ENCODE assay signal across 1 cellular context in genomic region chr20:62923669-62924566, GRCh38.
TF ChIP-seq lines count a peak whose summit lies in the region.

No MANE protein-coding gene starts in this region.

TF ChIP-seq in HepG2, 621 proteins besides CTCF, POLR2A, EP300 and RAD21 (continued from another document and continues in another):
- TF ChIP-seq PRDM10 (CRISPR knock-in tag; IDR thresholded peaks at IDR 0.05; ENCODE audit: low read depth) = no peak
- no peak for TF ChIP-seq ZNF30 (CRISPR knock-in tag; IDR thresholded peaks at IDR 0.05)
- TF ChIP-seq MAFG (CRISPR knock-in tag; IDR thresholded peaks at IDR 0.05) = no peak
- TF ChIP-seq ZNF354B (CRISPR knock-in tag; IDR thresholded peaks at IDR 0.05) = no peak
- TF ChIP-seq HCFC1 (IDR thresholded peaks at IDR 0.05; ENCODE audit: low read depth, low read length) = no peak
- TF ChIP-seq NFRKB (IDR thresholded peaks at IDR 0.05) = no peak
- TF ChIP-seq ZNF713 (CRISPR knock-in tag; IDR thresholded peaks at IDR 0.05) = no peak
- no peak for TF ChIP-seq SUZ12 (IDR thresholded peaks at IDR 0.05; ENCODE audit: low read depth, low read length)
- no peak for TF ChIP-seq ZNF451 (CRISPR knock-in tag; IDR thresholded peaks at IDR 0.05)
- no peak for TF ChIP-seq PREB (CRISPR knock-in tag; IDR thresholded peaks at IDR 0.05)
- TF ChIP-seq, protein P1, sequence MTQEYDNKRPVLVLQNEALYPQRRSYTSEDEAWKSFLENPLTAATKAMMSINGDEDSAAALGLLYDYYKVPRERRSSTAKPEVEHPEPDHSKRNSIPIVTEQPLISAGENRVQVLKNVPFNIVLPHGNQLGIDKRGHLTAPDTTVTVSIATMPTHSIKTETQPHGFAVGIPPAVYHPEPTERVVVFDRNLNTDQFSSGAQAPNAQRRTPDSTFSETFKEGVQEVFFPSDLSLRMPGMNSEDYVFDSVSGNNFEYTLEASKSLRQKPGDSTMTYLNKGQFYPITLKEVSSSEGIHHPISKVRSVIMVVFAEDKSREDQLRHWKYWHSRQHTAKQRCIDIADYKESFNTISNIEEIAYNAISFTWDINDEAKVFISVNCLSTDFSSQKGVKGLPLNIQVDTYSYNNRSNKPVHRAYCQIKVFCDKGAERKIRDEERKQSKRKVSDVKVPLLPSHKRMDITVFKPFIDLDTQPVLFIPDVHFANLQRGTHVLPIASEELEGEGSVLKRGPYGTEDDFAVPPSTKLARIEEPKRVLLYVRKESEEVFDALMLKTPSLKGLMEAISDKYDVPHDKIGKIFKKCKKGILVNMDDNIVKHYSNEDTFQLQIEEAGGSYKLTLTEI (CRISPR knock-in tag; conservative IDR thresholded peaks at IDR 0.05) = no peak
- TF ChIP-seq PPARG (CRISPR knock-in tag; conservative IDR thresholded peaks at IDR 0.05) = peak; percentile 73
- no peak for TF ChIP-seq HNRNPLL (IDR thresholded peaks at IDR 0.05; ENCODE audit: low read depth, low read length, poor library complexity, severe bottlenecking)
- TF ChIP-seq SPEN (CRISPR knock-in tag; IDR thresholded peaks at IDR 0.05; ENCODE audit: low read depth) = no peak
- TF ChIP-seq FOSL1 (CRISPR knock-in tag; IDR thresholded peaks at IDR 0.05; ENCODE audit: borderline replicate concordance) = no peak; the same call in 1 of the 2 replicates
- TF ChIP-seq NR2F2 (IDR thresholded peaks at IDR 0.05; ENCODE audit: borderline replicate concordance, low read depth) = peak; percentile 50
- TF ChIP-seq, protein P2, sequence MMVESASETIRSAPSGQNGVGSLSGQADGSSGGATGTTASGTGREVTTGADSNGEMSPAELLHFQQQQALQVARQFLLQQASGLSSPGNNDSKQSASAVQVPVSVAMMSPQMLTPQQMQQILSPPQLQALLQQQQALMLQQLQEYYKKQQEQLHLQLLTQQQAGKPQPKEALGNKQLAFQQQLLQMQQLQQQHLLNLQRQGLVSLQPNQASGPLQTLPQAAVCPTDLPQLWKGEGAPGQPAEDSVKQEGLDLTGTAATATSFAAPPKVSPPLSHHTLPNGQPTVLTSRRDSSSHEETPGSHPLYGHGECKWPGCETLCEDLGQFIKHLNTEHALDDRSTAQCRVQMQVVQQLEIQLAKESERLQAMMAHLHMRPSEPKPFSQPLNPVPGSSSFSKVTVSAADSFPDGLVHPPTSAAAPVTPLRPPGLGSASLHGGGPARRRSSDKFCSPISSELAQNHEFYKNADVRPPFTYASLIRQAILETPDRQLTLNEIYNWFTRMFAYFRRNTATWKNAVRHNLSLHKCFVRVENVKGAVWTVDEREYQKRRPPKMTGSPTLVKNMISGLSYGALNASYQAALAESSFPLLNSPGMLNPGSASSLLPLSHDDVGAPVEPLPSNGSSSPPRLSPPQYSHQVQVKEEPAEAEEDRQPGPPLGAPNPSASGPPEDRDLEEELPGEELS (CRISPR knock-in tag; IDR thresholded peaks at IDR 0.05) = no peak
- 0 out of 2 replicates have a peak, but pooled peaks have one; percentile 6 for TF ChIP-seq UBTF (CRISPR knock-in tag; IDR thresholded peaks at IDR 0.05)
- TF ChIP-seq, protein P3, sequence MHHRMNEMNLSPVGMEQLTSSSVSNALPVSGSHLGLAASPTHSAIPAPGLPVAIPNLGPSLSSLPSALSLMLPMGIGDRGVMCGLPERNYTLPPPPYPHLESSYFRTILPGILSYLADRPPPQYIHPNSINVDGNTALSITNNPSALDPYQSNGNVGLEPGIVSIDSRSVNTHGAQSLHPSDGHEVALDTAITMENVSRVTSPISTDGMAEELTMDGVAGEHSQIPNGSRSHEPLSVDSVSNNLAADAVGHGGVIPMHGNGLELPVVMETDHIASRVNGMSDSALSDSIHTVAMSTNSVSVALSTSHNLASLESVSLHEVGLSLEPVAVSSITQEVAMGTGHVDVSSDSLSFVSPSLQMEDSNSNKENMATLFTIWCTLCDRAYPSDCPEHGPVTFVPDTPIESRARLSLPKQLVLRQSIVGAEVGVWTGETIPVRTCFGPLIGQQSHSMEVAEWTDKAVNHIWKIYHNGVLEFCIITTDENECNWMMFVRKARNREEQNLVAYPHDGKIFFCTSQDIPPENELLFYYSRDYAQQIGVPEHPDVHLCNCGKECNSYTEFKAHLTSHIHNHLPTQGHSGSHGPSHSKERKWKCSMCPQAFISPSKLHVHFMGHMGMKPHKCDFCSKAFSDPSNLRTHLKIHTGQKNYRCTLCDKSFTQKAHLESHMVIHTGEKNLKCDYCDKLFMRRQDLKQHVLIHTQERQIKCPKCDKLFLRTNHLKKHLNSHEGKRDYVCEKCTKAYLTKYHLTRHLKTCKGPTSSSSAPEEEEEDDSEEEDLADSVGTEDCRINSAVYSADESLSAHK (CRISPR knock-in tag; IDR thresholded peaks at IDR 0.05; ENCODE audit: borderline replicate concordance) = no peak
- no peak for TF ChIP-seq ZNF557 (CRISPR knock-in tag; IDR thresholded peaks at IDR 0.05)
- TF ChIP-seq, protein P4, sequence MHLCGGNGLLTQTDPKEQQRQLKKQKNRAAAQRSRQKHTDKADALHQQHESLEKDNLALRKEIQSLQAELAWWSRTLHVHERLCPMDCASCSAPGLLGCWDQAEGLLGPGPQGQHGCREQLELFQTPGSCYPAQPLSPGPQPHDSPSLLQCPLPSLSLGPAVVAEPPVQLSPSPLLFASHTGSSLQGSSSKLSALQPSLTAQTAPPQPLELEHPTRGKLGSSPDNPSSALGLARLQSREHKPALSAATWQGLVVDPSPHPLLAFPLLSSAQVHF (CRISPR knock-in tag; IDR thresholded peaks at IDR 0.05) = no peak
- TF ChIP-seq NBN (conservative IDR thresholded peaks at IDR 0.05) = no peak
- peak; percentile 80 for TF ChIP-seq NCOA2 (CRISPR knock-in tag; IDR thresholded peaks at IDR 0.05)
- no peak for TF ChIP-seq RBM22 (optimal IDR thresholded peaks at IDR 0.05; ENCODE audit: low read length)
- no peak for TF ChIP-seq ZNF180 (CRISPR knock-in tag; IDR thresholded peaks at IDR 0.05; ENCODE audit: borderline replicate concordance, low read depth)
- TF ChIP-seq ATF1 (CRISPR knock-in tag; IDR thresholded peaks at IDR 0.05) = peak; percentile 43; the same call in 1 of the 2 replicates
- no peak for TF ChIP-seq ZFP36 (IDR thresholded peaks at IDR 0.05; ENCODE audit: borderline replicate concordance, low read depth, low read length, partially characterized antibody)
- no peak for TF ChIP-seq HNRNPH1 (optimal IDR thresholded peaks at IDR 0.05; ENCODE audit: low read depth, low read length)
- TF ChIP-seq, protein P5, sequence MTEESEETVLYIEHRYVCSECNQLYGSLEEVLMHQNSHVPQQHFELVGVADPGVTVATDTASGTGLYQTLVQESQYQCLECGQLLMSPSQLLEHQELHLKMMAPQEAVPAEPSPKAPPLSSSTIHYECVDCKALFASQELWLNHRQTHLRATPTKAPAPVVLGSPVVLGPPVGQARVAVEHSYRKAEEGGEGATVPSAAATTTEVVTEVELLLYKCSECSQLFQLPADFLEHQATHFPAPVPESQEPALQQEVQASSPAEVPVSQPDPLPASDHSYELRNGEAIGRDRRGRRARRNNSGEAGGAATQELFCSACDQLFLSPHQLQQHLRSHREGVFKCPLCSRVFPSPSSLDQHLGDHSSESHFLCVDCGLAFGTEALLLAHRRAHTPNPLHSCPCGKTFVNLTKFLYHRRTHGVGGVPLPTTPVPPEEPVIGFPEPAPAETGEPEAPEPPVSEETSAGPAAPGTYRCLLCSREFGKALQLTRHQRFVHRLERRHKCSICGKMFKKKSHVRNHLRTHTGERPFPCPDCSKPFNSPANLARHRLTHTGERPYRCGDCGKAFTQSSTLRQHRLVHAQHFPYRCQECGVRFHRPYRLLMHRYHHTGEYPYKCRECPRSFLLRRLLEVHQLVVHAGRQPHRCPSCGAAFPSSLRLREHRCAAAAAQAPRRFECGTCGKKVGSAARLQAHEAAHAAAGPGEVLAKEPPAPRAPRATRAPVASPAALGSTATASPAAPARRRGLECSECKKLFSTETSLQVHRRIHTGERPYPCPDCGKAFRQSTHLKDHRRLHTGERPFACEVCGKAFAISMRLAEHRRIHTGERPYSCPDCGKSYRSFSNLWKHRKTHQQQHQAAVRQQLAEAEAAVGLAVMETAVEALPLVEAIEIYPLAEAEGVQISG (CRISPR knock-in tag; IDR thresholded peaks at IDR 0.05) = no peak; the same call in 1 of the 2 replicates
- TF ChIP-seq PHB2 (IDR thresholded peaks at IDR 0.05; ENCODE audit: partially characterized antibody) = no peak
- TF ChIP-seq RXRB (CRISPR knock-in tag; IDR thresholded peaks at IDR 0.05; ENCODE audit: borderline replicate concordance) = peak; percentile 84; the same call in 1 of the 2 replicates
- no peak for TF ChIP-seq ZNF556 (CRISPR knock-in tag; IDR thresholded peaks at IDR 0.05; ENCODE audit: borderline replicate concordance)
- TF ChIP-seq ZNF790 (CRISPR knock-in tag; IDR thresholded peaks at IDR 0.05; ENCODE audit: borderline replicate concordance) = no peak
- TF ChIP-seq FIP1L1 (IDR thresholded peaks at IDR 0.05; ENCODE audit: borderline replicate concordance, insufficient read depth, low read depth, low read length) = no peak
- no peak for TF ChIP-seq ZNF619 (CRISPR knock-in tag; IDR thresholded peaks at IDR 0.05)
- TF ChIP-seq RBAK (CRISPR knock-in tag; IDR thresholded peaks at IDR 0.05) = no peak
- TF ChIP-seq MAX (IDR thresholded peaks at IDR 0.05) = peak; percentile 29; the same call in 1 of the 2 replicates
- TF ChIP-seq, protein P6, sequence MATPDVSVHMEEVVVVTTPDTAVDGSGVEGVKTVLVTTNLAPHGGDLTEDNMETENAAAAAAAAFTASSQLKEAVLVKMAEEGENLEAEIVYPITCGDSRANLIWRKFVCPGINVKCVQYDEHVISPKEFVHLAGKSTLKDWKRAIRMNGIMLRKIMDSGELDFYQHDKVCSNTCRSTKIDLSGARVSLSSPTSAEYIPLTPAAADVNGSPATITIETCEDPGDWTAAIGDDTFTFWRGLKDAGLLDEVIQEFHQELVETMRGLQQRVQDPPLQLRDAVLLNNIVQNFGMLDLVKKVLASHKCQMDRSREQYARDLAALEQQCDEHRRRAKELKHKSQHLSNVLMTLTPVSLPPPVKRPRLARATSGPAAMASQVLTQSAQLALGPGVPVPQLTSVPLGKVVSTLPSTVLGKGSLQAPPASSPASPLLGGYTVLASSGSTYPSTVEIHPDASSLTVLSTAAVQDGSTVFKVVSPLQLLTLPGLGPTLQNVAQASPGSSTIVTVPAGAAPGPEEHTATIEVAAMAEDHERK (CRISPR knock-in tag; IDR thresholded peaks at IDR 0.05; ENCODE audit: low read depth) = no peak
- no peak; the same call in 1 of the 2 replicates for TF ChIP-seq ZNF24 (IDR thresholded peaks at IDR 0.05)
- TF ChIP-seq ZNF431 (CRISPR knock-in tag; IDR thresholded peaks at IDR 0.05; ENCODE audit: borderline replicate concordance, low read depth) = no peak
- TF ChIP-seq ZEB1 (IDR thresholded peaks at IDR 0.05; ENCODE audit: insufficient replicate concordance, low read depth) = no peak
- no peak for TF ChIP-seq ZFP82 (CRISPR knock-in tag; IDR thresholded peaks at IDR 0.05; ENCODE audit: borderline replicate concordance)
- no peak; the same call in 1 of the 2 replicates for TF ChIP-seq YEATS4 (CRISPR knock-in tag; IDR thresholded peaks at IDR 0.05; ENCODE audit: borderline replicate concordance)
